ENCODE assay signal across 16 cellular contexts in the genomic region with DNA sequence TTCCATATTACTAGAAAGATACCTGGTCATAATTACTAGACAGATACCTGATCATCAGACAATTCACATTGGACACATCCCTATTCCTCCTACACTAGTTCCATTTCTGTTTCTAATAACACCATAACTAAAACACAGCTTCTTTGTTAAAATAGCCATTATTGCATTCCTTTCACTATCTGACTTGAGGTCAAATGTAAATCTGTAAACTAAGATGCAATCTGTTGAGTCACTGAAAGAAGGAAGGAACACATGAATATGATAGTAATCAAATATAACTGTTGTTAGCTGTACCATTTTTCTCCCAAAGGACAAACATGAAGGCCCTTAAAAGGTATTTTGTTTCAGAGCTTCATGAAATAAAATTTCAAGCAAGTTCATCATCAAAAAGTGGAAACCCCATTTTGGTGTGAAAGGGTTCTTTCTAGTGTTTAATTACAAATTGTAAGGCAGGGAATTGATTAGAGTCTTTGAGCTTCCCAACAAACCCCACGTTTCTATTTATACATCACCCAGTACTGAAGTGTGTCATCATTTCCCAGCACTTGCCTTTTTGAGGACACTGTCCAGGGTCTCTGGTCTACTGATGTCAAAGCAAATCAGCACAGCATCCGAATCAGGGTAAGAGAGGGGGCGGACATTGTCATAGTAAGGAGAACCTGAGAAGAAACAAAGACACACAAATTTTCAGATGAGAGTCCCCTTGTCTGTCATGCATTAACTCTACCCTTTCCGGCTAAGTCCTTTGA. TPM values are rescaled to one million over a fixed set of nuclear protein-coding genes. Genes with fewer than 3 reads are reported as not detected.
DNase-seq lines count a peak whose midpoint lies in the region; ATAC-seq, FAIRE-seq and TF ChIP-seq lines count a peak whose summit lies in the region.
"Had no signal": no experiment of that assay in that cellular context is flagged by ENCODE, and none has a peak within 500 bp of the region (broad histone marks: within the 10 kb centered on the region; RNA-seq: fewer than 3 reads in every experiment).

No MANE protein-coding gene starts in this region.

- H3K4me1 Mint-ChIP-seq in MCF 10A (ENCODE audit: insufficient read depth, unreplicated experiment): peaks cover 69% of the 10 kb centered on the region
- H3K4me1 Mint-ChIP-seq in activated T-helper 17 cell treated with anti-CD3 and anti-CD28 coated beads, Interleukin-2, amount 50 U/mL, for 72 hours: no peaks in the 10 kb centered on the region
- H3K4me1 Mint-ChIP-seq: CD4-positive, CD25-positive, alpha-beta regulatory T cell; immature natural killer cell; naive thymus-derived CD8-positive, alpha-beta T cell had no signal

- H3K4me1 ChIP-seq in keratinocyte (ENCODE audit: control insufficient read depth, extremely low read depth, insufficient read depth, low read length) (peaks cover 83% of the 10 kb centered on the region), left lung (peaks cover 0 to 16% of the 10 kb centered on the region in 2 donors)

- peak overlapping the region; percentile 97 for H3K27ac Mint-ChIP-seq in MCF 10A (ENCODE audit: low read depth, unreplicated experiment)
- no peak overlapping the region for H3K27ac Mint-ChIP-seq in activated T-helper 17 cell treated with anti-CD3 and anti-CD28 coated beads, Interleukin-2, amount 50 U/mL, for 72 hours
- H3K27ac Mint-ChIP-seq: activated CD8-positive, alpha-beta T cell treated with anti-CD3 and anti-CD28 coated beads for 36 hours; CD4-positive, CD25-positive, alpha-beta regulatory T cell; immature natural killer cell; naive thymus-derived CD8-positive, alpha-beta T cell had no signal

- no peaks in the 10 kb centered on the region for H3K9me1 ChIP-seq in keratinocyte (ENCODE audit: control insufficient read depth, extremely low read depth, insufficient read depth, low read length)

- H3K79me2 ChIP-seq in keratinocyte (ENCODE audit: control insufficient read depth, insufficient read depth, low read length): peaks cover 80% of the 10 kb centered on the region

- peaks cover 19% of the 10 kb centered on the region for H4K20me1 ChIP-seq in keratinocyte (ENCODE audit: control insufficient read depth, extremely low read depth, insufficient read depth, low read length)

- H3K27me3 ChIP-seq in keratinocyte (ENCODE audit: control insufficient read depth, extremely low read depth, insufficient read depth, low read length): no peaks in the 10 kb centered on the region
- H3K27me3 ChIP-seq in left lung: no peaks in the 10 kb centered on the region
- H3K27me3 ChIP-seq: cardiac muscle cell had no signal

- POLR2A ChIA-PET in MCF 10A (lab: Yijun Ruan, JAX): interaction anchor here (0.6 to 10.7 kb wide), 4 partner anchors 5 to 568 kb away, joined by 3 to 106 read pairs (median 85); no protein-coding TSS in a partner anchor

- no peak for ATAC-seq in activated T-helper 17 cell treated with anti-CD3 and anti-CD28 coated beads, Interleukin-2, amount 50 U/mL, for 72 hours (replicated peaks)
- no peak for ATAC-seq in left lung
- ATAC-seq in GM21619 (IDR thresholded peaks at IDR 0.05; ENCODE audit: unreplicated experiment): no peak
- ATAC-seq: activated CD8-positive, alpha-beta T cell treated with anti-CD3 and anti-CD28 coated beads for 36 hours; naive thymus-derived CD8-positive, alpha-beta T cell; sciatic nerve had no signal

- intact Hi-C loops in MCF 10A (cut with micrococcal nuclease) (loop anchor here (5.0 kb wide), 1 partner anchor 482 kb away; no protein-coding TSS in a partner anchor), left lung (cut with DNase I) (no loop called here)

- peaks cover 30 to 68% of the 10 kb centered on the region in 2 experiments for H3K36me3 ChIP-seq in keratinocyte (ENCODE audit: control insufficient read depth in 2 of 2, extremely low read depth in 1 of 2, insufficient read depth in 2 of 2, low read length in 2 of 2)
- peaks cover 0 to 11% of the 10 kb centered on the region in 2 donors for H3K36me3 ChIP-seq in left lung
- H3K36me3 ChIP-seq: cardiac muscle cell had no signal

- no peak overlapping the region for H2AFZ ChIP-seq in keratinocyte (ENCODE audit: control insufficient read depth, low read length)

- dilution Hi-C loops in keratinocyte (cut with MboI; ENCODE audit: extremely low pct_ligation_motif_present, low sequenced_read_pairs): no loop called here

- peaks cover 78% of the 10 kb centered on the region for H3K36me3 Mint-ChIP-seq in MCF 10A (ENCODE audit: insufficient read depth, unreplicated experiment)
- H3K36me3 Mint-ChIP-seq in activated T-helper 17 cell treated with anti-CD3 and anti-CD28 coated beads, Interleukin-2, amount 50 U/mL, for 72 hours (ENCODE audit: low read depth): no peaks in the 10 kb centered on the region
- H3K36me3 Mint-ChIP-seq: CD4-positive, CD25-positive, alpha-beta regulatory T cell; immature natural killer cell; naive thymus-derived CD8-positive, alpha-beta T cell had no signal

- CTCF ChIA-PET in MCF 10A (lab: Yijun Ruan, JAX): interaction anchor here (0.6 to 1.2 kb wide), 4 partner anchors 88 to 675 kb away, joined by 3 to 4 read pairs (median 4); no protein-coding TSS in a partner anchor

- H3K27ac ChIP-seq in keratinocyte (ENCODE audit: control insufficient read depth, insufficient read depth, low read length): peak overlapping the region; percentile 16
- H3K27ac ChIP-seq in temporal lobe (ENCODE audit: low read depth, low read length): peak overlapping the region; percentile 2
- no peak overlapping the region for H3K27ac ChIP-seq in left lung
- H3K27ac ChIP-seq: cardiac muscle cell had no signal

- H3K9me3 ChIP-seq in keratinocyte (ENCODE audit: control insufficient read depth, low read depth, low read length) (no peaks in the 10 kb centered on the region), left lung (no peaks in the 10 kb centered on the region)

- TF ChIP-seq CTCF in MCF 10A (IDR thresholded peaks at IDR 0.05; ENCODE audit: unreplicated experiment) (no peak), keratinocyte (optimal IDR thresholded peaks at IDR 0.05 in 1 of 3, IDR thresholded peaks at IDR 0.05 in 1 of 3, conservative IDR thresholded peaks at IDR 0.05 in 1 of 3; ENCODE audit: extremely low read depth in 1 of 3, insufficient read depth in 2 of 3, low read length in 3 of 3) (no peak), left lung (IDR thresholded peaks at IDR 0.05) (no peak)

- no peak overlapping the region for H3K4me3 Mint-ChIP-seq in MCF 10A (ENCODE audit: unreplicated experiment)
- no peak overlapping the region for H3K4me3 Mint-ChIP-seq in activated T-helper 17 cell treated with anti-CD3 and anti-CD28 coated beads, Interleukin-2, amount 50 U/mL, for 72 hours
- H3K4me3 Mint-ChIP-seq: activated CD8-positive, alpha-beta T cell treated with anti-CD3 and anti-CD28 coated beads for 36 hours; CD4-positive, CD25-positive, alpha-beta regulatory T cell; immature natural killer cell had no signal

- H3K4me2 ChIP-seq in keratinocyte (ENCODE audit: control insufficient read depth, extremely low read depth, insufficient read depth, low read depth, low read length): peak overlapping the region; percentile 23

- FAIRE-seq in keratinocyte (lab: Jason Lieb, UNC): no peak

- BruUV-seq in MCF 10A (replicated peaks; lab: Mats Ljungman, UMichigan): no TSS peak

- no peaks in the 10 kb centered on the region for H3K9me3 Mint-ChIP-seq in MCF 10A (ENCODE audit: unreplicated experiment)
- peaks cover 4% of the 10 kb centered on the region for H3K9me3 Mint-ChIP-seq in activated T-helper 17 cell treated with anti-CD3 and anti-CD28 coated beads, Interleukin-2, amount 50 U/mL, for 72 hours
- H3K9me3 Mint-ChIP-seq: activated CD8-positive, alpha-beta T cell treated with anti-CD3 and anti-CD28 coated beads for 36 hours had no signal

- DNase-seq in HT-29 (ENCODE audit: low spot score) (peak; percentile 51), MCF 10A (ENCODE audit: unreplicated experiment) (no peak), keratinocyte (ENCODE audit: low read depth, low spot score) (no peak), left lung (no peak), NCI-H2196 (lab: John Stamatoyannopoulos, UW; ENCODE audit: unreplicated experiment) (no peak)
- DNase-seq: activated CD8-positive, alpha-beta T cell treated with anti-CD3 and anti-CD28 coated beads for 36 hours; activated effector memory CD4-positive, alpha-beta T cell treated with anti-CD3 and anti-CD28 coated beads, Interleukin-2, amount 50 U/mL, for 16 hours; CD4-positive, CD25-positive, alpha-beta regulatory T cell; immature natural killer cell; naive thymus-derived CD8-positive, alpha-beta T cell; T1000 had no signal

- no peak overlapping the region for H3K4me3 ChIP-seq in keratinocyte (ENCODE audit: control insufficient read depth in 2 of 3, extremely low read depth in 1 of 3, insufficient read depth in 2 of 3, low read depth in 1 of 3, low read length in 3 of 3)
- no peak overlapping the region for H3K4me3 ChIP-seq in left lung
- H3K4me3 ChIP-seq: cardiac muscle cell had no signal

- H3K9ac ChIP-seq in keratinocyte (ENCODE audit: control insufficient read depth, extremely low read depth, insufficient read depth, low read length): no peak overlapping the region

- H3K27me3 Mint-ChIP-seq in MCF 10A (ENCODE audit: insufficient read depth, unreplicated experiment): no peaks in the 10 kb centered on the region
- peaks cover 4% of the 10 kb centered on the region for H3K27me3 Mint-ChIP-seq in activated T-helper 17 cell treated with anti-CD3 and anti-CD28 coated beads, Interleukin-2, amount 50 U/mL, for 72 hours
- H3K27me3 Mint-ChIP-seq: activated CD8-positive, alpha-beta T cell treated with anti-CD3 and anti-CD28 coated beads for 36 hours; CD4-positive, CD25-positive, alpha-beta regulatory T cell had no signal

RNA-seq across cellular contexts. Expression of gene RND3, which starts 13.0 kb away (rescaled TPM):
- total RNA-seq in HT-29 (2014; rRNA removed; shearing (Covaris generic)): 48.0 and 63.4 TPM in 2 replicates
- total RNA-seq in MCF 10A (2022): 158 and 182 TPM in 2 replicates
- polyA plus RNA-seq in keratinocyte: 73.4 to 298 TPM (median 202 TPM) in 3 replicates
- 1,211 TPM for polyA plus RNA-seq in keratinocyte (2011; ENCODE audit: low read depth)
- polyA plus RNA-seq in keratinocyte (2011; cell fraction: cytosol; rRNA removed): 95.0 and 179 TPM in 2 replicates
- polyA plus RNA-seq in keratinocyte (2011; cell fraction: nucleus; rRNA removed): 415 and 426 TPM in 2 replicates
- 72.3 and 220 TPM in 2 replicates for polyA plus RNA-seq in keratinocyte (2012; ENCODE audit: low replicate concordance)
- polyA minus RNA-seq in keratinocyte: 78.5 to 330 TPM (median 235 TPM) in 3 replicates
- polyA minus RNA-seq in keratinocyte (2011; cell fraction: cytosol; rRNA and poly(A)+ RNA removed): 71.2 TPM
- 124 and 484 TPM in 2 replicates for polyA minus RNA-seq in keratinocyte (2011; cell fraction: nucleus; rRNA and poly(A)+ RNA removed)
- total RNA-seq in temporal lobe: 116 TPM
- not detected for total RNA-seq in activated T-helper 17 cell treated with anti-CD3 and anti-CD28 coated beads, Interleukin-2, amount 50 U/mL, for 72 hours
- 10 to 100 TPM; 28.3 to 44.8 TPM for total RNA-seq in left lung
- total RNA-seq: activated CD8-positive, alpha-beta T cell treated with anti-CD3 and anti-CD28 coated beads for 36 hours; CD4-positive, CD25-positive, alpha-beta regulatory T cell; naive thymus-derived CD8-positive, alpha-beta T cell had no signal
- polyA plus RNA-seq: CD4-positive, CD25-positive, alpha-beta regulatory T cell; immature natural killer cell; naive thymus-derived CD8-positive, alpha-beta T cell had no signal

Comparison
In these comparisons a context has a peak if more than half of its experiments do, and no peak if none do; other contexts are left out.
1. H3K27ac ChIP-seq: peak in keratinocyte (single experiment) and temporal lobe (single experiment); none in left lung (0 of 2).
2. RNA of gene RND3, which starts 13.0 kb away (total RNA-seq): 158 to 182 TPM in MCF 10A, 116 TPM in temporal lobe (single experiment), 48.0 to 63.4 TPM in HT-29 and 28.3 to 44.8 TPM in left lung; not detected in activated T-helper 17 cell treated with anti-CD3 and anti-CD28 coated beads, Interleukin-2, amount 50 U/mL, for 72 hours; every median in the first group is over 10 times any median in the second.